ENCODE assay signal across 9 cellular contexts in genomic region chr11:59669611-59670009, GRCh38. TPM values are rescaled to one million over a fixed set of nuclear protein-coding genes. Genes with fewer than 3 reads are reported as not detected.
A peak's percentile ranks its signal among the peaks of the same experiment; 100 is the strongest.
DNase-seq lines count a peak whose midpoint lies in the region; ATAC-seq and TF ChIP-seq lines count a peak whose summit lies in the region.
"Had no signal": no experiment of that assay in that cellular context is flagged by ENCODE, and none has a peak within 500 bp of the region (broad histone marks: within the 10 kb centered on the region; RNA-seq: fewer than 3 reads in every experiment).

No MANE protein-coding gene starts in this region.

- TF ChIP-seq CTCF in WI38 (IDR thresholded peaks at IDR 0.05; ENCODE audit: low read depth, low read length), result no peak
- no peak for TF ChIP-seq CTCF in foreskin keratinocyte (conservative IDR thresholded peaks at IDR 0.05)
- TF ChIP-seq CTCF in neutrophil (IDR thresholded peaks at IDR 0.05), result no peak

- peak overlapping the region; percentile 83 for H3K4me3 ChIP-seq in BLaER1
- peak overlapping the region; percentile 71 for H3K4me3 ChIP-seq in H7 (ENCODE audit: insufficient read depth, low read depth, low read length)
- peak overlapping the region; percentile 89 for H3K4me3 ChIP-seq in WI38 (ENCODE audit: low read depth, low read length)
- peak overlapping the region; percentile 93 to 94 for H3K4me3 ChIP-seq in neutrophil (ENCODE audit: low read depth in 1 of 2, low read length in 1 of 2)

- H3K36me3 ChIP-seq in BLaER1, result peaks cover 22% of the 10 kb centered on the region
- H3K36me3 ChIP-seq in H7 (replicated peaks; ENCODE audit: control insufficient read depth, insufficient read depth, low read length), result peaks cover 5% of the 10 kb centered on the region
- peaks cover 21% of the 10 kb centered on the region for H3K36me3 ChIP-seq in neutrophil

- ATAC-seq in foreskin keratinocyte (no peak), GM21390 (IDR thresholded peaks at IDR 0.05; ENCODE audit: unreplicated experiment) (no peak)

- H3K9me3 ChIP-seq in BLaER1 (no peaks in the 10 kb centered on the region), neutrophil (no peaks in the 10 kb centered on the region)

- H4K20me1 ChIP-seq in BLaER1, result peaks cover 25% of the 10 kb centered on the region

- DNase-seq in H7 (no peak), foreskin keratinocyte (peak; percentile 38 to 61), retina (no peak), SIG-M5 treated with dmso at 0.1 percent for 504 hours (lab: John Stamatoyannopoulos, UW; ENCODE audit: unreplicated experiment) (no peak)

- H3K4me1 ChIP-seq in BLaER1, result peaks cover 26% of the 10 kb centered on the region
- H3K4me1 ChIP-seq in foreskin keratinocyte, result peaks cover 13% of the 10 kb centered on the region
- peaks cover 31 to 32% of the 10 kb centered on the region in 2 experiments for H3K4me1 ChIP-seq in neutrophil (ENCODE audit: control insufficient read depth in 1 of 2, insufficient read depth in 1 of 2, low read depth in 1 of 2, low read length in 1 of 2)

- H3K9ac ChIP-seq in BLaER1, result peak overlapping the region; percentile 78

- peak overlapping the region; percentile 88 for H3K4me2 ChIP-seq in BLaER1

- H3K27ac ChIP-seq in BLaER1 (peak overlapping the region; percentile 74), foreskin keratinocyte (peak overlapping the region; percentile 78), neutrophil (peak overlapping the region; percentile 98)

- H3K27me3 ChIP-seq in BLaER1 (no peaks in the 10 kb centered on the region), H7 (ENCODE audit: control insufficient read depth, insufficient read depth, low read length) (no peaks in the 10 kb centered on the region), foreskin keratinocyte (no peaks in the 10 kb centered on the region), neutrophil (no peaks in the 10 kb centered on the region)

RNA-seq across cellular contexts. Expression of gene PATL1, which starts 0.8 kb away (rescaled TPM):
- total RNA-seq in H7 (2014; rRNA removed; shearing (Covaris generic)), result 13.5 and 14.7 TPM in 2 replicates
- total RNA-seq in foreskin keratinocyte, result 28.2 and 32.3 TPM in 2 replicates
- 17.1 and 20.1 TPM in 2 replicates for polyA plus RNA-seq in foreskin keratinocyte

RNA-seq across cellular contexts. Expression of gene OR10V1, which starts 44.0 kb away (rescaled TPM):
- total RNA-seq in H7 (2014; rRNA removed; shearing (Covaris generic)), result not detected in 2 replicates
- not detected in 2 replicates for total RNA-seq in foreskin keratinocyte
- not detected in 2 replicates for polyA plus RNA-seq in foreskin keratinocyte
- total RNA-seq: subcutaneous adipose tissue had no signal

RNA-seq across cellular contexts. Expression of gene OSBP, which starts 54.0 kb away (rescaled TPM):
- 18.4 and 27.3 TPM in 2 replicates for total RNA-seq in H7 (2014; rRNA removed; shearing (Covaris generic))
- total RNA-seq in foreskin keratinocyte, result 38.1 and 41.1 TPM in 2 replicates
- 13.6 and 14.4 TPM in 2 replicates for polyA plus RNA-seq in foreskin keratinocyte

Comparison
In these comparisons a context has a peak if more than half of its experiments do, and no peak if none do; other contexts are left out.
1. DNase-seq: peak in foreskin keratinocyte (2 of 2); none in H7 (single experiment), retina (single experiment) and SIG-M5 treated with dmso at 0.1 percent for 504 hours (single experiment).
2. Peak in every context shown above with its lines, with median percentiles within 50 percentile points of each other: H3K27ac ChIP-seq and H3K4me3 ChIP-seq.